In genomic region chr5:90020575-90021535, GRCh38 we compare ENCODE assay signal across 10 cellular contexts.
DNase-seq lines count a peak whose midpoint lies in the region; ATAC-seq, FAIRE-seq and TF ChIP-seq lines count a peak whose summit lies in the region.
"Had no signal": no experiment of that assay in that cellular context is flagged by ENCODE, and none has a peak within 500 bp of the region (broad histone marks: within the 10 kb centered on the region; RNA-seq: fewer than 3 reads in every experiment).

No MANE protein-coding gene starts in this region.

- FAIRE-seq in GM12891 (lab: Jason Lieb, UNC) (peak; percentile 60), H54 (lab: Jason Lieb, UNC) (peak; percentile 90)

- TF ChIP-seq CTCF in choroid plexus epithelial cell (conservative IDR thresholded peaks at IDR 0.05; ENCODE audit: low read depth, low read length), result no peak

- H3K27ac Mint-ChIP-seq in naive thymus-derived CD8-positive, alpha-beta T cell, result no peak overlapping the region

- peaks cover 0 to 4% (median 0%) of the 10 kb centered on the region in 4 donors for H3K4me1 Mint-ChIP-seq in naive thymus-derived CD8-positive, alpha-beta T cell

- POLR2A ChIA-PET in naive thymus-derived CD8-positive, alpha-beta T cell (lab: Charles Lee), result no interaction called here

- peaks cover 0 to 3% (median 0%) of the 10 kb centered on the region in 9 donors for H3K9me3 Mint-ChIP-seq in naive thymus-derived CD8-positive, alpha-beta T cell

- DNase-seq in GM12891 (ENCODE audit: insufficient read length, low spot score), result no peak
- no peak for DNase-seq in H54 (ENCODE audit: insufficient read length, low spot score)
- DNase-seq in LoVo (ENCODE audit: low spot score), result peak; percentile 85
- DNase-seq in choroid plexus epithelial cell (ENCODE audit: low read depth), result peak; percentile 91
- peak; percentile 81 for DNase-seq in myocyte (ENCODE audit: low read depth)
- no peak for DNase-seq in activated CD4-positive, CD25-positive, alpha-beta regulatory T cell treated with anti-CD3 and anti-CD28 coated beads, Interleukin-2, amount 50 U/mL, for 72 hours
- DNase-seq in naive thymus-derived CD8-positive, alpha-beta T cell, result no peak
- DNase-seq in T-helper 9 cell, result no peak
- DNase-seq: right lobe of liver had no signal

- ATAC-seq in naive thymus-derived CD8-positive, alpha-beta T cell, result no peak

- H3K36me3 Mint-ChIP-seq in naive thymus-derived CD8-positive, alpha-beta T cell, result no peaks in the 10 kb centered on the region

- H3K4me3 ChIP-seq in choroid plexus epithelial cell (ENCODE audit: low read depth, low read length), result peak overlapping the region; percentile 50
- H3K4me3 ChIP-seq: right lobe of liver, SK-N-MC had no signal

- TF ChIP-seq POLR2A in GM12891 (IDR thresholded peaks at IDR 0.05; ENCODE audit: low read depth, low read length) (no peak), H54 (IDR thresholded peaks at IDR 0.05; ENCODE audit: low read depth, low read length) (no peak)

- H3K27me3 Mint-ChIP-seq in naive thymus-derived CD8-positive, alpha-beta T cell, result peaks cover 0 to 4% (median 0%) of the 10 kb centered on the region in 5 donors

- no peak overlapping the region for H3K4me3 Mint-ChIP-seq in naive thymus-derived CD8-positive, alpha-beta T cell

TF ChIP-seq in GM12891, 5 proteins besides CTCF, POLR2A, EP300 and RAD21:
- TF ChIP-seq POLR2AphosphoS5 (IDR thresholded peaks at IDR 0.05; ENCODE audit: low read depth, low read length) (no peak), SPI1 (IDR thresholded peaks at IDR 0.05; ENCODE audit: low read depth, low read length) (peak; percentile 87)

Comparison
In these comparisons a context has a peak if more than half of its experiments do, and no peak if none do; other contexts are left out.
1. DNase-seq: peak in LoVo (single experiment), choroid plexus epithelial cell (single experiment) and myocyte (single experiment); none in GM12891 (single experiment), H54 (single experiment), activated CD4-positive, CD25-positive, alpha-beta regulatory T cell treated with anti-CD3 and anti-CD28 coated beads, Interleukin-2, amount 50 U/mL, for 72 hours (single experiment), naive thymus-derived CD8-positive, alpha-beta T cell (0 of 10) and T-helper 9 cell (single experiment).